In the genomic region with DNA sequence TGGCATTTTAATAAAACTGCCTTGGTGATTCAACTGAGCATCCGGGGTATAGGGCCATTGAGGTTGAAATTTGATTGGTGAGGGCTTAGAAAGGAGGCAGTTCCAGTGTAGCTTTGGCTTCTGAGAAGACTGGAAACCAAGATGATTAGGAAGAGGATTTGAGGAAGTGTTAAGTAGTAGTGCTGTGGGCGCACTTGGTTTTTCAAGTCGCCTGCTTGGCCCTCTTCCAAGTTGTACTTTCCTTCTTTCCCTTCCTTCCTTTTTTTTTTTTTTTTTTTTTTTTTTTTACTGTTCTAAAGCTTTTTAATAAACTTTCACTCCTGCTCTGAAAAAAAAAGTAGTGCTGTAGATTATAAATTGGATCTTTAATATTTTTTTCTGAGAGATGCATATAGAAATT, we compare ENCODE assay signal across 23 cellular contexts.
"Had no signal": no experiment of that assay in that cellular context is flagged by ENCODE, and none has a peak within 500 bp of the region (broad histone marks: within the 10 kb centered on the region; RNA-seq: fewer than 3 reads in every experiment).

No MANE protein-coding gene starts in this region.

- H3K9me3 ChIP-seq: testis, uterus had no signal

- H3K36me3 Mint-ChIP-seq: activated CD4-positive, alpha-beta memory T cell treated with anti-CD3 and anti-CD28 coated beads for 36 hours; type B pancreatic cell had no signal

- H3K4me1 Mint-ChIP-seq: activated CD4-positive, alpha-beta T cell treated with anti-CD3 and anti-CD28 coated beads, Interleukin-2, amount 10 ng/mL, durations not matched to agents 24 days and 14 days; nephron had no signal

- H3K27ac ChIP-seq: brain microvascular endothelial cell, gastroesophageal sphincter, spleen, testis, uterus had no signal

- H3K27me3 ChIP-seq: brain microvascular endothelial cell, gastroesophageal sphincter, testis, uterus had no signal

- H3K27ac Mint-ChIP-seq: activated CD4-positive, alpha-beta memory T cell treated with anti-CD3 and anti-CD28 coated beads for 36 hours; activated CD4-positive, alpha-beta T cell treated with anti-CD3 and anti-CD28 coated beads, Interleukin-2, amount 10 ng/mL, durations not matched to agents 24 days and 14 days; nephron; T-helper 2 cell treated with Interferon-gamma antibody and Interleukin-4, amounts not matched to agents 5 μg/mL and 100 μg/mL, for 36 hours; type B pancreatic cell had no signal

- H3K36me3 ChIP-seq: brain microvascular endothelial cell, gastroesophageal sphincter, spleen, uterus had no signal

- H3K4me3 Mint-ChIP-seq: activated CD4-positive, alpha-beta memory T cell treated with anti-CD3 and anti-CD28 coated beads for 36 hours; activated CD4-positive, alpha-beta T cell treated with anti-CD3 and anti-CD28 coated beads, Interleukin-2, amount 10 ng/mL, durations not matched to agents 24 days and 14 days; nephron; T-helper 2 cell treated with Interferon-gamma antibody and Interleukin-4, amounts not matched to agents 5 μg/mL and 100 μg/mL, for 36 hours; type B pancreatic cell had no signal

- DNase-seq: activated CD4-positive, alpha-beta memory T cell treated with anti-CD3 and anti-CD28 coated beads for 36 hours; activated CD4-positive, alpha-beta T cell treated with anti-CD3 and anti-CD28 coated beads, Interleukin-2, amount 10 ng/mL, durations not matched to agents 24 days and 14 days; activated CD4-positive, CD25-positive, alpha-beta regulatory T cell treated with anti-CD3 and anti-CD28 coated beads, Interleukin-2, amount 50 U/mL, for 72 hours; activated CD8-positive, alpha-beta memory T cell treated with anti-CD3 and anti-CD28 coated beads, Interleukin-2, amount 50 U/mL, for 4 hours; activated gamma-delta T cell treated with Interleukin-2 at 50 U/mL for 16 hours; activated naive CD4-positive, alpha-beta T cell treated with anti-CD3 and anti-CD28 coated beads, Interleukin-2, amount 50 U/mL, for 16 hours; activated T-cell treated with anti-CD3 and anti-CD28 coated beads, Interleukin-2, amount 50 U/mL, for 1 hour; amniotic stem cell; brain microvascular endothelial cell; head of caudate nucleus; hippocampal formation; left cardiac atrium; left ventricle myocardium superior; posterior cingulate gyrus; right cardiac atrium; spleen; stimulated activated naive CD8-positive, alpha-beta T cell treated with anti-CD3 and anti-CD28 coated beads, Interleukin-15, Interleukin-2, amounts not matched to agents 100 U/mL and 50 U/mL, for 24 hours; testis; uterus had no signal

- H3K9me3 Mint-ChIP-seq: type B pancreatic cell had no signal

- H3K4me1 ChIP-seq: gastroesophageal sphincter, spleen, testis, uterus had no signal

- H3K4me3 ChIP-seq: gastroesophageal sphincter, spleen, testis, uterus had no signal
